In the genomic region with DNA sequence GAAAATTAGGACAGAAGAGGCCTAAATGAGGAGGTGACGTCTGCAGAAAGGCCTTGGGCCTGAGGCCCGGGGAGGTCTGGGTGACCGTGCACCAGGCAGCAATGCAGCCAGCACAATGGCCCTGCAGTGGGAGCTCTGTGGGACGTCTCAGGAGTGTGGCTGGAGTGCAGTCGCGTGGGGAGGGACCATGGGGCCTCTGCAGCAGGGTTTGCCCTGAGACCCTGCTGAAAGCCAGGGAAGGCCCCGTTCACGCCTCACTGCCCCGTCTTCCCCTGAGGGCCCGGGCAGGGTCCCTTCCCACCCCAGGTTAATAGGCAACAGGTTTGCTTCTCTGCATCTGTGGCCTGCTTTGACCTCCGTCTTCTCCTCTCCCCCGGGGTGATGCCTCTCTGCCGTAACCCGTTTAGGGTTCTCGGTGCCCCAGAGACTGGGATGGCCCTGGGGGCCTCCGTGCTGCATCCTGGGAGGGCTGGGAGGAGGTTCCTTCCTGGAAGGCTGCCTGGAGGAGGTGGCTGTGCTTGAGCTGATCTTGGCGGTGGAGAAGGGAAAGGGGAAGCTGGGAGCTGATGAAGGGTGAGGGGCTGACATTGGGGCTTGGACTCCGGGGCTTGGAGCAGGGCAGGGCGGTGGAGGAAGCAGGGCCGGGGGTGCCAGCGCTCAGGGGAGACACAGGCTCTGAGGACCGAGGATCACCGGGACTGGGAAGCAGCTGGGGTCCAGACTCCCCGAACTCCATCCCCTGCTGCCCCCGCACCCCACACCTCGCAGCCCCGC, we compare ENCODE assay signal across 15 cellular contexts. TPM values are rescaled to one million over a fixed set of nuclear protein-coding genes. Genes with fewer than 3 reads are reported as not detected.
DNase-seq lines count a peak whose midpoint lies in the region; ATAC-seq, FAIRE-seq and TF ChIP-seq lines count a peak whose summit lies in the region.
"Had no signal": no experiment of that assay in that cellular context is flagged by ENCODE, and none has a peak within 500 bp of the region (broad histone marks: within the 10 kb centered on the region; RNA-seq: fewer than 3 reads in every experiment).

No MANE protein-coding gene starts in this region.

- peaks cover 5% of the 10 kb centered on the region; the same call in 1 of the 3 replicates for H3K9me3 ChIP-seq in GM12878 (replicated peaks; ENCODE audit: control insufficient read depth, insufficient read depth, low read length)
- H3K9me3 ChIP-seq in CD4-positive, alpha-beta memory T cell (ENCODE audit: control insufficient read depth in 1 of 2, low read length in 2 of 2): no peaks in the 10 kb centered on the region

- TF ChIP-seq CTCF in GM12878 (IDR thresholded peaks at IDR 0.05 in 2 of 3, conservative IDR thresholded peaks at IDR 0.05 in 1 of 3; ENCODE audit: control insufficient read depth in 2 of 3, extremely low read depth in 1 of 3, insufficient read depth in 1 of 3, low read depth in 3 of 3, low read length in 3 of 3): no peak

- no peaks in the 10 kb centered on the region for H3K36me3 Mint-ChIP-seq in CD4-positive, alpha-beta memory T cell

- no peak overlapping the region for H3K9ac ChIP-seq in GM12878 (ENCODE audit: control insufficient read depth, insufficient read depth, low read length)

- no peak overlapping the region for H3K27ac Mint-ChIP-seq in CD4-positive, alpha-beta memory T cell
- H3K27ac Mint-ChIP-seq: activated T-cell treated with anti-CD3 and anti-CD28 coated beads, Interleukin-2, amount 50 U/mL, for 24 hours had no signal

- H3K27ac ChIP-seq in GM12878 (ENCODE audit: control insufficient read depth, insufficient read depth): no peak overlapping the region
- no peak overlapping the region for H3K27ac ChIP-seq in CD4-positive, alpha-beta memory T cell (ENCODE audit: low read depth, low read length)

- peaks cover 0 to 11% (median 7%) of the 10 kb centered on the region in 8 donors for H3K9me3 Mint-ChIP-seq in CD4-positive, alpha-beta memory T cell

- 3% methylated on average over 18 of the region's 27 CpGs for WGBS in GM12878 (ENCODE audit: insufficient coverage, insufficient replicate concordance, low lambda C conversion rate, missing lambda C conversion rate)

- peak; percentile 58 for ATAC-seq in GM12878

- SMC1A ChIA-PET in GM12878 (lab: Charles Lee; ENCODE audit: uncharacterized antibody, unreplicated experiment): no interaction called here

- no peak overlapping the region for H2AFZ ChIP-seq in GM12878 (ENCODE audit: control insufficient read depth, low read depth, low read length)

- no peaks in the 10 kb centered on the region for H3K4me1 Mint-ChIP-seq in CD4-positive, alpha-beta memory T cell

- no peaks in the 10 kb centered on the region for H4K20me1 ChIP-seq in GM12878 (ENCODE audit: control insufficient read depth, insufficient read depth)

- DNase-seq in ELF-1 (ENCODE audit: low read depth, low spot score) (peak; percentile 41), GM12878 (ENCODE audit: low read depth, low spot score) (no peak), hypothalamus (lab: John Stamatoyannopoulos, UW) (peak in 26 of 51 donors; percentile 9 to 80 (median 44)), retina (peak; percentile 77), kidney tubule cell (ENCODE audit: low spot score) (no peak), DMS 273 treated with DMSO at 0.1 percent for 48 hours (lab: John Stamatoyannopoulos, UW) (no peak)
- DNase-seq in CD4-positive, alpha-beta memory T cell: no peak
- no peak for DNase-seq in stimulated activated CD4-positive, alpha-beta T cell treated with anti-CD3 and anti-CD28 coated beads, Interleukin-4, amount 100 ng/mL, for 4 hours
- DNase-seq: activated T-cell treated with anti-CD3 and anti-CD28 coated beads, Interleukin-2, amount 50 U/mL, for 24 hours; DMS79; effector CD4-positive, alpha-beta T cell; NCI-H2107 had no signal

- no peaks in the 10 kb centered on the region for H3K27me3 ChIP-seq in GM12878 (replicated peaks in 1 of 2; ENCODE audit: control insufficient read depth in 2 of 2, insufficient read depth in 2 of 2, low read length in 1 of 2)
- no peaks in the 10 kb centered on the region for H3K27me3 ChIP-seq in CD4-positive, alpha-beta memory T cell (ENCODE audit: insufficient read depth, low read length)

- POLR2A ChIA-PET in GM12878 (lab: Charles Lee): no interaction called here
- POLR2A ChIA-PET in CD4-positive, alpha-beta memory T cell (lab: Charles Lee; ENCODE audit: partially characterized antibody): no interaction called here

- TF ChIP-seq POLR2A in GM12878 (IDR thresholded peaks at IDR 0.05; ENCODE audit: low read depth, low read length): no peak

- no peak for FAIRE-seq in GM12878 (lab: Jason Lieb, UNC)
- FAIRE-seq: frontal cortex had no signal

- TF ChIP-seq RAD21 in GM12878 (IDR thresholded peaks at IDR 0.05; ENCODE audit: insufficient read depth, low read depth, low read length): no peak

- intact Hi-C loops in GM12878 (cut with micrococcal nuclease; ENCODE audit: unreplicated experiment): no loop called here
- intact Hi-C loops in CD4-positive, alpha-beta memory T cell (cut with micrococcal nuclease): no loop called here

- RAD21 ChIA-PET in GM12878 (lab: Charles Lee; ENCODE audit: unreplicated experiment): no interaction called here

- no peaks in the 10 kb centered on the region for H3K36me3 ChIP-seq in GM12878 (ENCODE audit: control insufficient read depth in 2 of 2, insufficient read depth in 2 of 2, low read length in 1 of 2)
- no peaks in the 10 kb centered on the region for H3K36me3 ChIP-seq in CD4-positive, alpha-beta memory T cell (ENCODE audit: insufficient read depth, low read length)

- BruUV-seq in GM12878 (replicated peaks; lab: Mats Ljungman, UMichigan): no TSS peak

- H3K79me2 ChIP-seq in GM12878 (ENCODE audit: control insufficient read depth, insufficient read depth, low read length): no peaks in the 10 kb centered on the region

- no peak for TF ChIP-seq EP300 in GM12878 (IDR thresholded peaks at IDR 0.05; ENCODE audit: borderline replicate concordance in 1 of 2, control insufficient read depth in 1 of 2, low read depth in 2 of 2, low read length in 2 of 2)

- CTCF ChIA-PET in GM12878 (lab: Yijun Ruan, JAX): interaction anchor here (0.6 to 1.5 kb wide), 2 partner anchors 42 to 73 kb away, joined by 3 read pairs; no protein-coding TSS in a partner anchor
- CTCF ChIA-PET in CD4-positive, alpha-beta memory T cell (lab: Charles Lee; ENCODE audit: partially characterized antibody): interaction anchor here (0.6 kb wide), 1 partner anchor 1009 kb away, joined by 3 read pairs; no protein-coding TSS in a partner anchor

- H3K27me3 Mint-ChIP-seq in CD4-positive, alpha-beta memory T cell: peaks cover 15 to 22% of the 10 kb centered on the region in 2 donors

- H3K4me3 ChIP-seq in GM12878: no peak overlapping the region
- no peak overlapping the region for H3K4me3 ChIP-seq in CD4-positive, alpha-beta memory T cell (ENCODE audit: low read length in 2 of 2)

- no peaks in the 10 kb centered on the region; the same call in 1 of the 2 replicates for H3K4me1 ChIP-seq in GM12878 (ENCODE audit: control insufficient read depth, insufficient read depth, low read length)
- H3K4me1 ChIP-seq in CD4-positive, alpha-beta memory T cell (ENCODE audit: insufficient read depth, low read length): no peaks in the 10 kb centered on the region

- in situ Hi-C loops in GM12878 (cut with MboI): no loop called here

- H3K4me3 Mint-ChIP-seq in CD4-positive, alpha-beta memory T cell: no peak overlapping the region
- H3K4me3 Mint-ChIP-seq: activated T-cell treated with anti-CD3 and anti-CD28 coated beads, Interleukin-2, amount 50 U/mL, for 24 hours had no signal

- 0 out of 2 replicates have a peak overlapping the region, but pooled peaks have one; percentile 7 for H3K4me2 ChIP-seq in GM12878 (ENCODE audit: control insufficient read depth, insufficient read depth)

RNA-seq across cellular contexts. Expression of gene PALM, which starts 9.7 kb away (rescaled TPM):
- total RNA-seq in GM12878 (2013; cell fraction: nucleolus; rRNA removed): 1.4 and 6.2 TPM in 2 replicates
- total RNA-seq in GM12878 (2014; rRNA removed) (0.38 and 0.62 TPM in 2 replicates), GM12878 (2014; rRNA removed; fragmentation: Illumina TruSeq; extraction: Trizol) (0.14 and 0.18 TPM in 2 replicates), GM12878 (2021) (0.37 and 0.95 TPM in 2 replicates)
- polyA plus RNA-seq in GM12878 (2011; ENCODE audit: low read depth): 0.72 TPM
- polyA plus RNA-seq in GM12878 (2011; rRNA removed) (0.24 and 0.60 TPM in 2 replicates), GM12878 (2014; fragmentation: Illumina TruSeq; extraction: Trizol) (0.13 TPM in 1 of 2 replicates, not detected in the other), GM12878 (2014; fragmentation: Nextera tagmentation; extraction: Ambion mirVana) (not detected), GM12878 (2014; rRNA removed) (0.16 and 0.28 TPM in 2 replicates), GM12878 (2016; fragmentation: Nextera tagmentation; extraction: Ambion mirVana) (under 1 TPM; 0.09 to 0.16 TPM)
- 0.88 and 1.2 TPM in 2 replicates for polyA plus RNA-seq in GM12878 (2011; cell fraction: cytosol; rRNA removed)
- 2.0 and 2.4 TPM in 2 replicates for polyA plus RNA-seq in GM12878 (2011; cell fraction: nucleus; rRNA removed)
- polyA plus RNA-seq in GM12878 (2012): 0.53 and 0.58 TPM in 2 replicates
- polyA minus RNA-seq in GM12878 (2011; rRNA and poly(A)+ RNA removed): 0.44 and 0.52 TPM in 2 replicates
- polyA minus RNA-seq in GM12878 (2011; cell fraction: cytosol; rRNA and poly(A)+ RNA removed): 0.67 and 1.0 TPM in 2 replicates
- 0.60 and 0.67 TPM in 2 replicates for polyA minus RNA-seq in GM12878 (2011; cell fraction: nucleus; rRNA and poly(A)+ RNA removed)
- not detected for total RNA-seq in CD4-positive, alpha-beta memory T cell
- not detected for polyA plus RNA-seq in CD4-positive, alpha-beta memory T cell

RNA-seq across cellular contexts. Expression of gene PRSS57, which starts 23.2 kb away (rescaled TPM):
- total RNA-seq in GM12878 (2013; cell fraction: nucleolus; rRNA removed): not detected in 2 replicates
- total RNA-seq in GM12878 (2014; rRNA removed) (not detected in 2 replicates), GM12878 (2014; rRNA removed; fragmentation: Illumina TruSeq; extraction: Trizol) (not detected in 2 replicates), GM12878 (2021) (not detected in 2 replicates)
- polyA plus RNA-seq in GM12878 (2011; ENCODE audit: low read depth): not detected
- polyA plus RNA-seq in GM12878 (2011; rRNA removed) (not detected in 2 replicates), GM12878 (2014; fragmentation: Illumina TruSeq; extraction: Trizol) (not detected in 2 replicates), GM12878 (2014; fragmentation: Nextera tagmentation; extraction: Ambion mirVana) (not detected), GM12878 (2014; rRNA removed) (not detected in 2 replicates), GM12878 (2016; fragmentation: Nextera tagmentation; extraction: Ambion mirVana) (not detected)
- 0.04 TPM in 1 of 2 replicates, not detected in the other for polyA plus RNA-seq in GM12878 (2011; cell fraction: cytosol; rRNA removed)
- not detected in 2 replicates for polyA plus RNA-seq in GM12878 (2011; cell fraction: nucleus; rRNA removed)
- not detected in 2 replicates for polyA plus RNA-seq in GM12878 (2012)
- not detected in 2 replicates for polyA minus RNA-seq in GM12878 (2011; rRNA and poly(A)+ RNA removed)
- not detected in 2 replicates for polyA minus RNA-seq in GM12878 (2011; cell fraction: cytosol; rRNA and poly(A)+ RNA removed)
- not detected in 2 replicates for polyA minus RNA-seq in GM12878 (2011; cell fraction: nucleus; rRNA and poly(A)+ RNA removed)
- not detected for total RNA-seq in CD4-positive, alpha-beta memory T cell
- polyA plus RNA-seq in CD4-positive, alpha-beta memory T cell: not detected
- total RNA-seq: frontal cortex, kidney epithelial cell, MCF 10A had no signal

RNA-seq across cellular contexts. Expression of gene MISP, which starts 32.5 kb away (rescaled TPM):
- total RNA-seq in GM12878 (2013; cell fraction: nucleolus; rRNA removed): not detected in 2 replicates
- total RNA-seq in GM12878 (2014; rRNA removed): not detected in 2 replicates
- not detected in 2 replicates for total RNA-seq in GM12878 (2014; rRNA removed; fragmentation: Illumina TruSeq; extraction: Trizol)
- 0.05 TPM in 1 of 2 replicates, not detected in the other for total RNA-seq in GM12878 (2021)
- polyA plus RNA-seq in GM12878 (2011; ENCODE audit: low read depth): not detected
- polyA plus RNA-seq in GM12878 (2011; rRNA removed): not detected in 2 replicates
- polyA plus RNA-seq in GM12878 (2011; cell fraction: cytosol; rRNA removed): 0.01 and 0.03 TPM in 2 replicates
- not detected in 2 replicates for polyA plus RNA-seq in GM12878 (2011; cell fraction: nucleus; rRNA removed)
- 0.05 and 0.13 TPM in 2 replicates for polyA plus RNA-seq in GM12878 (2012)
- not detected in 2 replicates for polyA plus RNA-seq in GM12878 (2014; fragmentation: Illumina TruSeq; extraction: Trizol)
- polyA plus RNA-seq in GM12878 (2014; fragmentation: Nextera tagmentation; extraction: Ambion mirVana): not detected
- 0.03 TPM in 1 of 2 replicates, not detected in the other for polyA plus RNA-seq in GM12878 (2014; rRNA removed)
- not detected for polyA plus RNA-seq in GM12878 (2016; fragmentation: Nextera tagmentation; extraction: Ambion mirVana)
- polyA minus RNA-seq in GM12878 (2011; rRNA and poly(A)+ RNA removed): not detected in 2 replicates
- polyA minus RNA-seq in GM12878 (2011; cell fraction: cytosol; rRNA and poly(A)+ RNA removed): 0.31 and 0.80 TPM in 2 replicates
- polyA minus RNA-seq in GM12878 (2011; cell fraction: nucleus; rRNA and poly(A)+ RNA removed): 0.19 TPM in 1 of 2 replicates, not detected in the other
- not detected for total RNA-seq in CD4-positive, alpha-beta memory T cell
- not detected for polyA plus RNA-seq in CD4-positive, alpha-beta memory T cell

RNA-seq across cellular contexts. Expression of gene FSTL3, which starts 42.2 kb away (rescaled TPM):
- total RNA-seq in GM12878 (2013; cell fraction: nucleolus; rRNA removed): 67.2 and 78.8 TPM in 2 replicates
- 10.2 and 10.3 TPM in 2 replicates for total RNA-seq in GM12878 (2014; rRNA removed)
- total RNA-seq in GM12878 (2014; rRNA removed; fragmentation: Illumina TruSeq; extraction: Trizol): 4.3 and 4.5 TPM in 2 replicates
- 10.9 and 12.0 TPM in 2 replicates for total RNA-seq in GM12878 (2021)
- polyA plus RNA-seq in GM12878 (2011; ENCODE audit: low read depth): 9.1 TPM
- polyA plus RNA-seq in GM12878 (2011; rRNA removed): 8.4 and 13.5 TPM in 2 replicates
- polyA plus RNA-seq in GM12878 (2011; cell fraction: cytosol; rRNA removed): 22.5 and 39.1 TPM in 2 replicates
- 115 TPM in 2 replicates for polyA plus RNA-seq in GM12878 (2011; cell fraction: nucleus; rRNA removed)
- polyA plus RNA-seq in GM12878 (2012): 9.7 and 30.0 TPM in 2 replicates
- polyA plus RNA-seq in GM12878 (2014; fragmentation: Illumina TruSeq; extraction: Trizol): 2.4 and 2.7 TPM in 2 replicates
- under 1 TPM; 0.42 to 0.79 TPM for polyA plus RNA-seq in GM12878 (2014; fragmentation: Nextera tagmentation; extraction: Ambion mirVana)
- polyA plus RNA-seq in GM12878 (2014; rRNA removed): 10.5 and 12.5 TPM in 2 replicates
- 1 to 10 TPM; 2.4 TPM for polyA plus RNA-seq in GM12878 (2016; fragmentation: Nextera tagmentation; extraction: Ambion mirVana)
- polyA minus RNA-seq in GM12878 (2011; rRNA and poly(A)+ RNA removed): 7.3 and 13.2 TPM in 2 replicates
- polyA minus RNA-seq in GM12878 (2011; cell fraction: cytosol; rRNA and poly(A)+ RNA removed): 11.7 and 12.8 TPM in 2 replicates
- 5.9 and 12.5 TPM in 2 replicates for polyA minus RNA-seq in GM12878 (2011; cell fraction: nucleus; rRNA and poly(A)+ RNA removed)
- total RNA-seq in CD4-positive, alpha-beta memory T cell: 1 to 10 TPM; 2.9 to 3.4 TPM
- polyA plus RNA-seq in CD4-positive, alpha-beta memory T cell: 1 to 10 TPM; 2.0 to 2.1 TPM

RNA-seq across cellular contexts. Expression of gene RNF126, which starts 55.4 kb away (rescaled TPM):
- total RNA-seq in GM12878 (2013; cell fraction: nucleolus; rRNA removed): 45.4 and 54.1 TPM in 2 replicates
- total RNA-seq in GM12878 (2014; rRNA removed) (81.3 and 100 TPM in 2 replicates), GM12878 (2014; rRNA removed; fragmentation: Illumina TruSeq; extraction: Trizol) (13.5 and 19.2 TPM in 2 replicates), GM12878 (2021) (78.3 and 90.2 TPM in 2 replicates)
- polyA plus RNA-seq in GM12878 (2011; ENCODE audit: low read depth): 7.8 TPM
- polyA plus RNA-seq in GM12878 (2011; rRNA removed) (4.5 and 8.9 TPM in 2 replicates), GM12878 (2014; fragmentation: Illumina TruSeq; extraction: Trizol) (0.90 and 5.2 TPM in 2 replicates), GM12878 (2014; fragmentation: Nextera tagmentation; extraction: Ambion mirVana) (under 1 TPM; 0.45 to 0.73 TPM), GM12878 (2014; rRNA removed) (84.2 and 98.4 TPM in 2 replicates), GM12878 (2016; fragmentation: Nextera tagmentation; extraction: Ambion mirVana) (10 to 100 TPM; 81.9 to 85.7 TPM)
- 22.0 and 33.7 TPM in 2 replicates for polyA plus RNA-seq in GM12878 (2011; cell fraction: cytosol; rRNA removed)
- polyA plus RNA-seq in GM12878 (2011; cell fraction: nucleus; rRNA removed): 59.1 and 84.4 TPM in 2 replicates
- 46.6 and 57.2 TPM in 2 replicates for polyA plus RNA-seq in GM12878 (2012)
- polyA minus RNA-seq in GM12878 (2011; rRNA and poly(A)+ RNA removed): 6.1 and 15.7 TPM in 2 replicates
- polyA minus RNA-seq in GM12878 (2011; cell fraction: cytosol; rRNA and poly(A)+ RNA removed): 15.3 and 15.5 TPM in 2 replicates
- polyA minus RNA-seq in GM12878 (2011; cell fraction: nucleus; rRNA and poly(A)+ RNA removed): 20.7 and 35.5 TPM in 2 replicates
- total RNA-seq in CD4-positive, alpha-beta memory T cell: 100 to 1,000 TPM; 105 to 112 TPM
- 10 to 100 TPM; 82.3 to 95.6 TPM for polyA plus RNA-seq in CD4-positive, alpha-beta memory T cell

Comparison
In these comparisons a context has a peak if more than half of its experiments do, and no peak if none do; other contexts are left out.
1. DNase-seq: peak in ELF-1 (single experiment), hypothalamus (26 of 51) and retina (single experiment); none in GM12878 (single experiment), CD4-positive, alpha-beta memory T cell (0 of 5), kidney tubule cell (single experiment), DMS 273 treated with DMSO at 0.1 percent for 48 hours (single experiment) and stimulated activated CD4-positive, alpha-beta T cell treated with anti-CD3 and anti-CD28 coated beads, Interleukin-4, amount 100 ng/mL, for 4 hours (0 of 2).